ENCODE assay signal across 9 cellular contexts in genomic region chr20:17747431-17747846, GRCh38. TPM values are rescaled to one million over a fixed set of nuclear protein-coding genes. Genes with fewer than 3 reads are reported as not detected.
DNase-seq lines count a peak whose midpoint lies in the region; ATAC-seq and TF ChIP-seq lines count a peak whose summit lies in the region.
"Had no signal": no experiment of that assay in that cellular context is flagged by ENCODE, and none has a peak within 500 bp of the region (broad histone marks: within the 10 kb centered on the region; RNA-seq: fewer than 3 reads in every experiment).

No MANE protein-coding gene starts in this region.

- no peaks in the 10 kb centered on the region for H3K27me3 ChIP-seq in SJSA1 (replicated peaks)
- no peaks in the 10 kb centered on the region for H3K27me3 ChIP-seq in smooth muscle cell (ENCODE audit: low read depth)
- H3K27me3 ChIP-seq: uterus had no signal

- H3K27ac ChIP-seq in SJSA1 (no peak overlapping the region), smooth muscle cell (ENCODE audit: low read depth) (peak overlapping the region; percentile 74)
- H3K27ac ChIP-seq: uterus had no signal

- H3K79me2 ChIP-seq in smooth muscle cell (ENCODE audit: low read depth) = no peaks in the 10 kb centered on the region

- POLR2A ChIA-PET in activated CD4-positive, alpha-beta memory T cell treated with anti-CD3 and anti-CD28 coated beads for 36 hours (lab: Charles Lee) = no interaction called here
- POLR2A ChIA-PET in activated CD4-positive, alpha-beta memory T cell treated with anti-CD3 and anti-CD28 coated beads, Interleukin-2, amount 10 ng/mL, durations not matched to agents 7 days and 5 days (lab: Charles Lee) = interaction anchor here (1.1 kb wide), 1 partner anchor 136 kb away, joined by 3 read pairs; no protein-coding TSS in a partner anchor

- H3K4me1 Mint-ChIP-seq in activated CD4-positive, alpha-beta memory T cell treated with anti-CD3 and anti-CD28 coated beads for 36 hours (ENCODE audit: low read depth) = no peaks in the 10 kb centered on the region
- no peaks in the 10 kb centered on the region for H3K4me1 Mint-ChIP-seq in activated CD4-positive, alpha-beta memory T cell treated with anti-CD3 and anti-CD28 coated beads, Interleukin-2, amount 10 ng/mL, durations not matched to agents 7 days and 5 days
- H3K4me1 Mint-ChIP-seq in natural killer cell = no peaks in the 10 kb centered on the region

- no peaks in the 10 kb centered on the region for H4K20me1 ChIP-seq in smooth muscle cell (ENCODE audit: low read depth)

- no peak overlapping the region for H3K4me3 Mint-ChIP-seq in activated CD4-positive, alpha-beta memory T cell treated with anti-CD3 and anti-CD28 coated beads for 36 hours
- H3K4me3 Mint-ChIP-seq in activated CD4-positive, alpha-beta memory T cell treated with anti-CD3 and anti-CD28 coated beads, Interleukin-2, amount 10 ng/mL, durations not matched to agents 7 days and 5 days = no peak overlapping the region
- no peak overlapping the region for H3K4me3 Mint-ChIP-seq in natural killer cell

- H3K4me2 ChIP-seq in smooth muscle cell = peak overlapping the region; percentile 79

- no peaks in the 10 kb centered on the region for H3K36me3 Mint-ChIP-seq in activated CD4-positive, alpha-beta memory T cell treated with anti-CD3 and anti-CD28 coated beads for 36 hours
- H3K36me3 Mint-ChIP-seq in activated CD4-positive, alpha-beta memory T cell treated with anti-CD3 and anti-CD28 coated beads, Interleukin-2, amount 10 ng/mL, durations not matched to agents 7 days and 5 days (ENCODE audit: low read depth) = no peaks in the 10 kb centered on the region
- H3K36me3 Mint-ChIP-seq in natural killer cell = no peaks in the 10 kb centered on the region

- CTCF ChIA-PET in activated CD4-positive, alpha-beta memory T cell treated with anti-CD3 and anti-CD28 coated beads for 36 hours (lab: Charles Lee) = no interaction called here
- CTCF ChIA-PET in activated CD4-positive, alpha-beta memory T cell treated with anti-CD3 and anti-CD28 coated beads, Interleukin-2, amount 10 ng/mL, durations not matched to agents 7 days and 5 days (lab: Charles Lee) = no interaction called here

- no peak overlapping the region for H3K27ac Mint-ChIP-seq in activated CD4-positive, alpha-beta memory T cell treated with anti-CD3 and anti-CD28 coated beads for 36 hours
- H3K27ac Mint-ChIP-seq in activated CD4-positive, alpha-beta memory T cell treated with anti-CD3 and anti-CD28 coated beads, Interleukin-2, amount 10 ng/mL, durations not matched to agents 7 days and 5 days = no peak overlapping the region
- H3K27ac Mint-ChIP-seq in natural killer cell = no peak overlapping the region

- WGBS in smooth muscle cell (ENCODE audit: low lambda C conversion rate) = 4% methylated on average over 4 of the region's 4 CpGs

- no peaks in the 10 kb centered on the region for H3K9me3 ChIP-seq in SJSA1 (replicated peaks)
- H3K9me3 ChIP-seq in smooth muscle cell (replicated peaks; ENCODE audit: low read depth) = no peaks in the 10 kb centered on the region
- H3K9me3 ChIP-seq: uterus had no signal

- no peaks in the 10 kb centered on the region for H3K36me3 ChIP-seq in SJSA1
- H3K36me3 ChIP-seq in smooth muscle cell (ENCODE audit: low read depth) = no peaks in the 10 kb centered on the region
- H3K36me3 ChIP-seq: uterus had no signal

- intact Hi-C loops in activated CD4-positive, alpha-beta memory T cell treated with anti-CD3 and anti-CD28 coated beads for 36 hours (cut with micrococcal nuclease) = no loop called here
- intact Hi-C loops in natural killer cell (cut with micrococcal nuclease) = no loop called here

- no peak overlapping the region for H3K4me3 ChIP-seq in SJSA1
- H3K4me3 ChIP-seq in fibroblast of mammary gland (ENCODE audit: control insufficient read depth, low read depth, low read length) = no peak overlapping the region
- H3K4me3 ChIP-seq in smooth muscle cell = no peak overlapping the region
- H3K4me3 ChIP-seq: uterus had no signal

- DNase-seq in activated CD4-positive, alpha-beta memory T cell treated with anti-CD3 and anti-CD28 coated beads for 36 hours = peak; percentile 10
- no peak for DNase-seq in activated CD4-positive, alpha-beta memory T cell treated with anti-CD3 and anti-CD28 coated beads, Interleukin-2, amount 10 ng/mL, durations not matched to agents 7 days and 5 days
- DNase-seq in SJSA1 (ENCODE audit: low read depth in 1 of 2, low spot score in 2 of 2) = peak; percentile 67 to 81
- DNase-seq in fibroblast of mammary gland (ENCODE audit: low read depth) = peak; percentile 93
- DNase-seq in smooth muscle cell (lab: John Stamatoyannopoulos, UW; ENCODE audit: unreplicated experiment) = peak; percentile 7
- no peak for DNase-seq in amygdala (lab: John Stamatoyannopoulos, UW)
- DNase-seq in natural killer cell = no peak

- H3K4me1 ChIP-seq in SJSA1 (replicated peaks) (peaks cover 10% of the 10 kb centered on the region), smooth muscle cell (ENCODE audit: low read depth) (no peaks in the 10 kb centered on the region)
- H3K4me1 ChIP-seq: uterus had no signal

- H3K9ac ChIP-seq in smooth muscle cell (ENCODE audit: low read depth) = peak overlapping the region; percentile 68

- H2AFZ ChIP-seq in smooth muscle cell (ENCODE audit: low read depth) = no peak overlapping the region

- H3K9me3 Mint-ChIP-seq in activated CD4-positive, alpha-beta memory T cell treated with anti-CD3 and anti-CD28 coated beads for 36 hours = no peaks in the 10 kb centered on the region
- no peaks in the 10 kb centered on the region for H3K9me3 Mint-ChIP-seq in activated CD4-positive, alpha-beta memory T cell treated with anti-CD3 and anti-CD28 coated beads, Interleukin-2, amount 10 ng/mL, durations not matched to agents 7 days and 5 days
- H3K9me3 Mint-ChIP-seq in natural killer cell = no peaks in the 10 kb centered on the region

- no peak for ATAC-seq in natural killer cell
- no peak for ATAC-seq in HG03108 (IDR thresholded peaks at IDR 0.05; ENCODE audit: unreplicated experiment)

- no peaks in the 10 kb centered on the region for H3F3A ChIP-seq in smooth muscle cell (ENCODE audit: low read depth)

- peaks cover 5% of the 10 kb centered on the region for H3K27me3 Mint-ChIP-seq in activated CD4-positive, alpha-beta memory T cell treated with anti-CD3 and anti-CD28 coated beads for 36 hours
- peaks cover 5% of the 10 kb centered on the region for H3K27me3 Mint-ChIP-seq in activated CD4-positive, alpha-beta memory T cell treated with anti-CD3 and anti-CD28 coated beads, Interleukin-2, amount 10 ng/mL, durations not matched to agents 7 days and 5 days
- peaks cover 5 to 15% of the 10 kb centered on the region in 2 donors for H3K27me3 Mint-ChIP-seq in natural killer cell (ENCODE audit: low read depth in 2 of 2)

- TF ChIP-seq CTCF in fibroblast of mammary gland (conservative IDR thresholded peaks at IDR 0.05; ENCODE audit: control insufficient read depth, insufficient read depth, low read depth, low read length) (no peak), smooth muscle cell (IDR thresholded peaks at IDR 0.05; ENCODE audit: borderline replicate concordance, insufficient read depth, poor library complexity, severe bottlenecking) (no peak), natural killer cell (IDR thresholded peaks at IDR 0.05) (no peak)

RNA-seq across cellular contexts. Expression of gene BANF2, which starts 47.7 kb away (rescaled TPM):
- not detected for total RNA-seq in activated CD4-positive, alpha-beta memory T cell treated with anti-CD3 and anti-CD28 coated beads for 36 hours
- not detected for total RNA-seq in activated CD4-positive, alpha-beta memory T cell treated with anti-CD3 and anti-CD28 coated beads, Interleukin-2, amount 10 ng/mL, durations not matched to agents 7 days and 5 days
- total RNA-seq in SJSA1 (2014; rRNA removed; shearing (Covaris generic)) = not detected in 2 replicates
- total RNA-seq in smooth muscle cell (not detected in 2 replicates), natural killer cell (not detected)
- not detected in 2 replicates for polyA plus RNA-seq in smooth muscle cell
- total RNA-seq: uterus had no signal

Comparison
In these comparisons a context has a peak if more than half of its experiments do, and no peak if none do; other contexts are left out.
1. DNase-seq: peak in activated CD4-positive, alpha-beta memory T cell treated with anti-CD3 and anti-CD28 coated beads for 36 hours (single experiment), SJSA1 (2 of 2), fibroblast of mammary gland (single experiment) and smooth muscle cell (single experiment); none in activated CD4-positive, alpha-beta memory T cell treated with anti-CD3 and anti-CD28 coated beads, Interleukin-2, amount 10 ng/mL, durations not matched to agents 7 days and 5 days (single experiment), amygdala (0 of 56) and natural killer cell (single experiment).